ENCODE assay signal across 8 cellular contexts in genomic region chrX:102044496-102044895, GRCh38.
"Had no signal": no experiment of that assay in that cellular context is flagged by ENCODE, and none has a peak within 500 bp of the region (broad histone marks: within the 10 kb centered on the region; RNA-seq: fewer than 3 reads in every experiment).

No MANE protein-coding gene starts in this region.

- DNase-seq: GM23248, GOT3, H7, H9, HCEC 1CT, HFFc6 had no signal

- H3K27ac ChIP-seq: GM23248 had no signal

- H3K36me3 ChIP-seq: HAP-1 had no signal

- H3K4me3 ChIP-seq: GM23248, GM23338, HAP-1 had no signal

- H3K4me1 ChIP-seq: HAP-1 had no signal

- H3K9me3 ChIP-seq: HAP-1 had no signal
